Comparison of ENCODE assay signal across 13 cellular contexts in genomic region chr11:20111871-20112270, GRCh38. TPM values are rescaled to one million over a fixed set of nuclear protein-coding genes. Genes with fewer than 3 reads are reported as not detected.
DNase-seq lines count a peak whose midpoint lies in the region; ATAC-seq and TF ChIP-seq lines count a peak whose summit lies in the region.
"Had no signal": no experiment of that assay in that cellular context is flagged by ENCODE, and none has a peak within 500 bp of the region (broad histone marks: within the 10 kb centered on the region; RNA-seq: fewer than 3 reads in every experiment).

No MANE protein-coding gene starts in this region.

- H3K36me3 Mint-ChIP-seq in activated naive CD4-positive, alpha-beta T cell treated with anti-CD3 and anti-CD28 coated beads, Interleukin-2, amount 50 U/mL, for 72 hours: no peaks in the 10 kb centered on the region
- H3K36me3 Mint-ChIP-seq in GM23338 (ENCODE audit: low read depth): peaks cover 84% of the 10 kb centered on the region
- H3K36me3 Mint-ChIP-seq: naive thymus-derived CD4-positive, alpha-beta T cell had no signal

- H3K4me2 ChIP-seq in PC-9 (peak overlapping the region; percentile 67), GM23338 (no peak overlapping the region)

- BruUV-seq in PC-9 (replicated peaks; lab: Mats Ljungman, UMichigan): no TSS peak

- H3K27me3 ChIP-seq in PC-9 (ENCODE audit: insufficient read depth, low read depth) (no peaks in the 10 kb centered on the region), endocrine pancreas (ENCODE audit: control insufficient read depth, insufficient read depth, low read length) (no peaks in the 10 kb centered on the region), mucosa of rectum (ENCODE audit: control insufficient read depth in 2 of 2, insufficient read depth in 2 of 2, low read length in 2 of 2) (no peaks in the 10 kb centered on the region), transverse colon (no peaks in the 10 kb centered on the region), GM23338 (ENCODE audit: insufficient read depth) (no peaks in the 10 kb centered on the region)
- H3K27me3 ChIP-seq: testis had no signal

- H3K27ac ChIP-seq in PC-9: peak overlapping the region; percentile 51
- peak overlapping the region; percentile 29 to 38 for H3K27ac ChIP-seq in mucosa of rectum (ENCODE audit: low read depth in 2 of 2, low read length in 2 of 2)
- peak overlapping the region; percentile 62 to 86 (median 78) for H3K27ac ChIP-seq in transverse colon
- no peak overlapping the region for H3K27ac ChIP-seq in GM23338 (ENCODE audit: low read depth)
- H3K27ac ChIP-seq: testis had no signal

- H3K9me2 ChIP-seq in PC-9 (ENCODE audit: insufficient read depth) (no peaks in the 10 kb centered on the region), GM23338 (ENCODE audit: insufficient read depth) (no peaks in the 10 kb centered on the region)

- POLR2A ChIA-PET in PC-9 (lab: Charles Lee; ENCODE audit: unreplicated experiment): interaction anchor here (0.5 to 0.6 kb wide), 2 partner anchors 117 to 186 kb away, joined by 3 to 5 read pairs; no protein-coding TSS in a partner anchor

- CTCF ChIA-PET in PC-9 (lab: Charles Lee): interaction anchor here (0.5 to 1.0 kb wide), 2 partner anchors 141 to 209 kb away, joined by 4 read pairs; no protein-coding TSS in a partner anchor

- H3K36me3 ChIP-seq in PC-9 (ENCODE audit: low read depth): no peaks in the 10 kb centered on the region
- H3K36me3 ChIP-seq in endocrine pancreas (ENCODE audit: control insufficient read depth, insufficient read depth, low read length): peaks cover 5% of the 10 kb centered on the region
- H3K36me3 ChIP-seq in mucosa of rectum (ENCODE audit: control insufficient read depth in 2 of 2, insufficient read depth in 2 of 2, low read length in 2 of 2): peaks cover 0 to 13% of the 10 kb centered on the region in 2 donors
- no peaks in the 10 kb centered on the region for H3K36me3 ChIP-seq in transverse colon
- peaks cover 10% of the 10 kb centered on the region; the same call in 1 of the 2 replicates for H3K36me3 ChIP-seq in GM23338 (ENCODE audit: insufficient read depth)

- no peak overlapping the region for H3K27ac Mint-ChIP-seq in activated naive CD4-positive, alpha-beta T cell treated with anti-CD3 and anti-CD28 coated beads, Interleukin-2, amount 50 U/mL, for 72 hours
- no peak overlapping the region for H3K27ac Mint-ChIP-seq in GM23338

- H4K20me1 ChIP-seq in PC-9 (ENCODE audit: insufficient read depth): no peaks in the 10 kb centered on the region
- H4K20me1 ChIP-seq in GM23338 (replicated peaks; ENCODE audit: insufficient read depth): peaks cover 12% of the 10 kb centered on the region; the same call in 1 of the 2 replicates

- H3K9me3 ChIP-seq in PC-9 (ENCODE audit: insufficient read depth, low read depth) (no peaks in the 10 kb centered on the region), endocrine pancreas (ENCODE audit: control insufficient read depth, low read length) (no peaks in the 10 kb centered on the region), mucosa of rectum (ENCODE audit: control insufficient read depth in 2 of 2, low read length in 2 of 2) (no peaks in the 10 kb centered on the region), transverse colon (no peaks in the 10 kb centered on the region)
- H3K9me3 ChIP-seq: testis had no signal

- H3K4me3 ChIP-seq in PC-9: peak overlapping the region; percentile 6; the same call in 1 of the 2 replicates
- H3K4me3 ChIP-seq in endocrine pancreas (ENCODE audit: control insufficient read depth, insufficient read depth, low read length): no peak overlapping the region
- H3K4me3 ChIP-seq in mucosa of rectum (ENCODE audit: low read length in 2 of 2): peak overlapping the region in 1 of 2 donors; percentile 31
- H3K4me3 ChIP-seq in transverse colon: no peak overlapping the region
- no peak overlapping the region for H3K4me3 ChIP-seq in GM23338
- H3K4me3 ChIP-seq: testis had no signal

- H3K27me3 Mint-ChIP-seq in GM23338 (ENCODE audit: insufficient read depth, low read depth, poor library complexity): peaks cover 4% of the 10 kb centered on the region

- H3K9ac ChIP-seq in endocrine pancreas (ENCODE audit: control insufficient read depth, insufficient read depth, low read length): peak overlapping the region; percentile 23
- H3K9ac ChIP-seq in mucosa of rectum (ENCODE audit: low read depth in 1 of 2, low read length in 2 of 2): no peak overlapping the region

- H3K79me2 ChIP-seq in PC-9 (ENCODE audit: low read depth) (no peaks in the 10 kb centered on the region), GM23338 (replicated peaks; ENCODE audit: insufficient read depth) (no peaks in the 10 kb centered on the region)

- TF ChIP-seq EP300 in transverse colon (IDR thresholded peaks at IDR 0.05; ENCODE audit: low read depth): no peak

- DNase-seq in PC-9: no peak
- DNase-seq in transverse colon: no peak
- DNase-seq in activated naive CD4-positive, alpha-beta T cell treated with anti-CD3 and anti-CD28 coated beads, Interleukin-2, amount 50 U/mL, for 72 hours (ENCODE audit: low spot score in 2 of 2): no peak
- no peak for DNase-seq in GM23338 (ENCODE audit: low spot score)
- no peak for DNase-seq in HUDEP-2 (lab: John Stamatoyannopoulos, UW; ENCODE audit: unreplicated experiment in 76 of 76)
- DNase-seq: activated naive CD4-positive, alpha-beta T cell; naive thymus-derived CD4-positive, alpha-beta T cell; stimulated activated CD4-positive, alpha-beta T cell treated with anti-CD3 and anti-CD28 coated beads, Interleukin-1b, Interleukin-23, amount 100 ng/mL, for 48 hours had no signal

- no peaks in the 10 kb centered on the region for H3K9me3 Mint-ChIP-seq in activated naive CD4-positive, alpha-beta T cell treated with anti-CD3 and anti-CD28 coated beads, Interleukin-2, amount 50 U/mL, for 72 hours
- no peaks in the 10 kb centered on the region for H3K9me3 Mint-ChIP-seq in GM23338
- H3K9me3 Mint-ChIP-seq: naive thymus-derived CD4-positive, alpha-beta T cell had no signal

- no peaks in the 10 kb centered on the region; the same call in 2 of the 3 replicates for H3K4me1 Mint-ChIP-seq in GM23338

- no peak for TF ChIP-seq CTCF in PC-9 (conservative IDR thresholded peaks at IDR 0.05)
- TF ChIP-seq CTCF in transverse colon (IDR thresholded peaks at IDR 0.05): no peak
- no peak for TF ChIP-seq CTCF in GM23338 (conservative IDR thresholded peaks at IDR 0.05; ENCODE audit: low read depth in 2 of 2)

- H2AFZ ChIP-seq in PC-9 (no peak overlapping the region), GM23338 (no peak overlapping the region)

- 29% methylated on average over 1 of the region's 1 CpG; no CpG with 5 or more reads in 1 of the 2 donors for WGBS in transverse colon (ENCODE audit: low coverage in 1 of 2), 2 donors

- no peak for ATAC-seq in activated naive CD4-positive, alpha-beta T cell treated with anti-CD3 and anti-CD28 coated beads, Interleukin-2, amount 50 U/mL, for 72 hours
- ATAC-seq in GM21381 (IDR thresholded peaks at IDR 0.05; ENCODE audit: unreplicated experiment) (no peak), GM23338 (no peak)

- intact Hi-C loops in PC-9 (cut with micrococcal nuclease; ENCODE audit: unreplicated experiment): loop anchor here (1.0 to 10.0 kb wide), 3 partner anchors 80 to 367 kb away; no protein-coding TSS in a partner anchor
- intact Hi-C loops in transverse colon (cut with DNase I; ENCODE audit: low total_unique reads): loop anchor here (2.0 kb wide), 1 partner anchor 181 kb away; no protein-coding TSS in a partner anchor

- peaks cover 22% of the 10 kb centered on the region for H3K4me1 ChIP-seq in PC-9 (replicated peaks; ENCODE audit: insufficient read depth)
- H3K4me1 ChIP-seq in endocrine pancreas (ENCODE audit: control insufficient read depth, insufficient read depth, low read length): no peaks in the 10 kb centered on the region
- H3K4me1 ChIP-seq in mucosa of rectum (ENCODE audit: control insufficient read depth in 2 of 2, insufficient read depth in 2 of 2, low read length in 2 of 2): peaks cover 5 to 11% of the 10 kb centered on the region in 2 donors
- peaks cover 14 to 25% (median 18%) of the 10 kb centered on the region in 4 donors for H3K4me1 ChIP-seq in transverse colon
- no peaks in the 10 kb centered on the region for H3K4me1 ChIP-seq in GM23338 (ENCODE audit: insufficient read depth)
- H3K4me1 ChIP-seq: testis had no signal

- in situ Hi-C loops in transverse colon (cut with MboI; ENCODE audit: low pct_ligation_motif_present in 1 of 4, low pct_unique_long_range_greater_than_20kb in 1 of 4, low sequenced_read_pairs in 3 of 4): loop anchor here in 1 of 4 donors (25.0 kb wide), 1 partner anchor 150 kb away; no protein-coding TSS in a partner anchor

- H3K4me3 Mint-ChIP-seq in GM23338: no peak overlapping the region
- H3K4me3 Mint-ChIP-seq: naive thymus-derived CD4-positive, alpha-beta T cell had no signal

- no peak for TF ChIP-seq POLR2A in transverse colon (IDR thresholded peaks at IDR 0.05)

- H3F3A ChIP-seq in PC-9 (ENCODE audit: insufficient read depth, low read depth) (peaks cover 16% of the 10 kb centered on the region; the same call in 1 of the 2 replicates), GM23338 (replicated peaks; ENCODE audit: low read depth) (no peaks in the 10 kb centered on the region)

TF ChIP-seq in GM23338, 12 proteins besides CTCF, POLR2A, EP300 and RAD21 (continues in another document):
- no peak for TF ChIP-seq JUNB (IDR thresholded peaks at IDR 0.05; ENCODE audit: unreplicated experiment)
- no peak for TF ChIP-seq CREB1 (CRISPR knock-in tag; IDR thresholded peaks at IDR 0.05; ENCODE audit: low read depth)

RNA-seq across cellular contexts. Expression of gene DBX1, which starts 48.4 kb away (rescaled TPM):
- not detected in 2 replicates for total RNA-seq in PC-9 (2021)
- not detected for total RNA-seq in transverse colon
- not detected for total RNA-seq in activated naive CD4-positive, alpha-beta T cell treated with anti-CD3 and anti-CD28 coated beads, Interleukin-2, amount 50 U/mL, for 72 hours
- not detected in 2 replicates for total RNA-seq in GM23338 (2014; rRNA removed; shearing (Covaris generic))
- polyA plus RNA-seq in GM23338 (2016; fragmentation: Nextera tagmentation; extraction: Ambion mirVana): 0.16 TPM in 1 of 2 replicates, not detected in the other
- total RNA-seq: naive thymus-derived CD4-positive, alpha-beta T cell; SK-MEL-5; testis had no signal
- polyA plus RNA-seq: naive thymus-derived CD4-positive, alpha-beta T cell had no signal
